In the genomic region with DNA sequence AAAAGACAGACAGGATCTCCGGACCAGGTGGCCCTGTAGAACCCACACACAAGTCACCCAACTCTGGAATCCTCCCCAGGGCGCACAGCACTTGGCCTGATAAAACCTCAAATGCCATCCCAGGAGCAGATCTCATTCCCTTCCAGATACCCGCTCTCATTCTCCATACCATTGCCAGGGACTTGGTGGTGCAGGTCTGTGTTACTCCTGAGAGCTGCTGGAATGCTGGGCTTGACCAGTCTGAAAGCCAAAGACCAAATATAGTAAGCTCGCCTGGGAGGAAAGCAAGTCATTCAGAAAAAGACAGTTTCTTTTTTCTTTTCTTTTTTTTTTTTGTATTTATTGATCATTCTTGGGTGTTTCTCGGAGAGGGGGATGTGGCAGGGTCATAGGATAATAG, we compare ENCODE assay signal across 26 cellular contexts. TPM values are rescaled to one million over a fixed set of nuclear protein-coding genes. Genes with fewer than 3 reads are reported as not detected.
"Had no signal": no experiment of that assay in that cellular context is flagged by ENCODE, and none has a peak within 500 bp of the region (broad histone marks: within the 10 kb centered on the region; RNA-seq: fewer than 3 reads in every experiment).

No MANE protein-coding gene starts in this region.

- H3K27ac ChIP-seq: RWPE1 had no signal

- DNase-seq: KBM-7, MV-4-11, NCI-H1048, NCI-H1105, NCI-H1417, NCI-H187, NCI-H2029, NCI-H2081 treated with DMSO at 0.1 percent for 48 hours, NCI-H2171, NCI-H226, NCI-H446, NCI-H510A, NCI-H524 treated with DMSO at 0.1 percent for 48 hours, NCI-H69, NCI-H774, PC-3, SHP77, SK-N-SH, SW 1271 had no signal

- ATAC-seq: Panc1, PC-3 had no signal

- H3K9me3 ChIP-seq: SK-N-SH had no signal

RNA-seq across cellular contexts. Expression of a gene that starts 15.8 kb away (rescaled TPM):
- total RNA-seq: HT-29, LHCN-M2, MCF 10A, OCI-LY7, PC-3, SK-MEL-5 had no signal

RNA-seq across cellular contexts. Expression of a gene that starts 30.0 kb away (rescaled TPM):
- total RNA-seq: HT-29, LHCN-M2, MCF 10A, OCI-LY7, PC-3, SK-MEL-5 had no signal

RNA-seq across cellular contexts. Expression of a gene that starts 41.6 kb away (rescaled TPM):
- total RNA-seq: HT-29, LHCN-M2, MCF 10A, OCI-LY7, PC-3, SK-MEL-5 had no signal
